In genomic region chr18:46148810-46149209, GRCh38 we compare ENCODE assay signal across 1 cellular context.
TF ChIP-seq lines count a peak whose summit lies in the region.

No MANE protein-coding gene starts in this region.

TF ChIP-seq in H1, 55 proteins besides CTCF, POLR2A, EP300 and RAD21:
- 0 out of 2 replicates have a peak, but pooled peaks have one; percentile 25 for TF ChIP-seq YY1 (IDR thresholded peaks at IDR 0.05; ENCODE audit: low read depth, low read length)
- no peak for TF ChIP-seq RBBP5 (IDR thresholded peaks at IDR 0.05; ENCODE audit: borderline replicate concordance, low read depth, low read length)
- TF ChIP-seq E2F6 (IDR thresholded peaks at IDR 0.05) = peak; percentile 39; the same call in 1 of the 2 replicates
- no peak for TF ChIP-seq SIN3A (conservative IDR thresholded peaks at IDR 0.05 in 1 of 2, IDR thresholded peaks at IDR 0.05 in 1 of 2; ENCODE audit: low read depth in 1 of 2, low read length in 2 of 2)
- TF ChIP-seq NANOG (IDR thresholded peaks at IDR 0.05; ENCODE audit: insufficient read depth, low read depth, low read length, poor library complexity, severe bottlenecking) = no peak
- no peak for TF ChIP-seq POU5F1 (IDR thresholded peaks at IDR 0.05; ENCODE audit: low read depth, low read length)
TF ChIP-seq in H1: peak in this region for 2.
